ENCODE assay signal across 17 cellular contexts in the genomic region with DNA sequence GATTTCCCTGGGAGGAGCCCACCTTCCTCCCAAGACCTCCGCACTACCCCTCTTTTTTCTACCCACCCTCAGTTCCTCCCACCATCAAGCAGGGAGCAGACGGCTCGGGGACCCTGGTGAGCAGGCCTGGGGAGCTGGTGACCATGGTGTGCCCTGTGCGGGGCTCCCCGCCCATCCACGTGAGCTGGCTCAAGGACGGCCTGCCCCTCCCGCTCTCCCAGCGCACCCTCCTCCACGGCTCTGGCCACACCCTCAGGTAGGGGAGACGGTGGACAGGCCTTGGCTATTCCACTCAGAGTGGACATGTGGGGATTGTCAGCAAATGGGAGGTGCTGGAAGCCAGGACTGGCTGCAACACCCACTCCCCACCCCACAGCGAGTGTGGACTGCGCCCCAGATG.
"Had no signal": no experiment of that assay in that cellular context is flagged by ENCODE, and none has a peak within 500 bp of the region (broad histone marks: within the 10 kb centered on the region; RNA-seq: fewer than 3 reads in every experiment).

No MANE protein-coding gene starts in this region.

- H3K9me3 ChIP-seq: SJCRH30 had no signal

- H3K27me3 ChIP-seq: SJCRH30 had no signal

- FAIRE-seq: HepG2 had no signal

- H3K36me3 ChIP-seq: SJCRH30 had no signal

- H3K27ac ChIP-seq: RWPE1, SJCRH30 had no signal

- DNase-seq: IMR-90, Karpas-422, KG1, MM.1S, NCI-H1092 treated with DMSO at 0.1 percent for 48 hours, NCI-H1436 treated with DMSO at 0.1 percent for 48 hours, NCI-H1694, NCI-H187 treated with DMSO at 0.1 percent for 48 hours, NCI-H2029 treated with DMSO at 0.1 percent for 48 hours, NCI-H2171 treated with DMSO at 0.1 percent for 48 hours, NCI-H524, NCI-H69, NCI-H774, SHP77 treated with DMSO at 0.1 percent for 48 hours, SJCRH30 had no signal

- H3K4me3 ChIP-seq: SJCRH30 had no signal
